10 cellular contexts compared by ENCODE assay signal in genomic region chr16:11309895-11310633, GRCh38. TPM values are rescaled to one million over a fixed set of nuclear protein-coding genes. Genes with fewer than 3 reads are reported as not detected.
A peak's percentile ranks its signal among the peaks of the same experiment; 100 is the strongest.
DNase-seq lines count a peak whose midpoint lies in the region; ATAC-seq and TF ChIP-seq lines count a peak whose summit lies in the region.
"Had no signal": no experiment of that assay in that cellular context is flagged by ENCODE, and none has a peak within 500 bp of the region (broad histone marks: within the 10 kb centered on the region; RNA-seq: fewer than 3 reads in every experiment).

No MANE protein-coding gene starts in this region.

- H3K9me3 Mint-ChIP-seq in CD14-positive monocyte, result peaks cover 0 to 2% (median 0%) of the 10 kb centered on the region in 7 donors
- H3K9me3 Mint-ChIP-seq in activated T-helper 17 cell treated with anti-CD3 and anti-CD28 coated beads, Interleukin-2, amount 50 U/mL, for 72 hours, result no peaks in the 10 kb centered on the region

- peaks cover 29% of the 10 kb centered on the region for H3K4me1 ChIP-seq in PC-9 (replicated peaks; ENCODE audit: insufficient read depth)

- peak overlapping the region in 1 of 2 donors; percentile 63 for H3K4me3 Mint-ChIP-seq in CD14-positive monocyte
- H3K4me3 Mint-ChIP-seq in activated T-helper 17 cell treated with anti-CD3 and anti-CD28 coated beads, Interleukin-2, amount 50 U/mL, for 72 hours, result no peak overlapping the region

- no peaks in the 10 kb centered on the region for H3K27me3 ChIP-seq in PC-9 (ENCODE audit: insufficient read depth, low read depth)

- H3K27me3 Mint-ChIP-seq in CD14-positive monocyte (ENCODE audit: low read depth in 3 of 3), result peaks cover 15 to 25% (median 16%) of the 10 kb centered on the region in 3 donors
- no peaks in the 10 kb centered on the region for H3K27me3 Mint-ChIP-seq in activated T-helper 17 cell treated with anti-CD3 and anti-CD28 coated beads, Interleukin-2, amount 50 U/mL, for 72 hours
- H3K27me3 Mint-ChIP-seq: activated naive CD8-positive, alpha-beta T cell had no signal

- peak overlapping the region; percentile 37 to 92 (median 66) for H3K27ac Mint-ChIP-seq in CD14-positive monocyte
- H3K27ac Mint-ChIP-seq in activated T-helper 17 cell treated with anti-CD3 and anti-CD28 coated beads, Interleukin-2, amount 50 U/mL, for 72 hours, result peak overlapping the region; percentile 56

- no peaks in the 10 kb centered on the region for H3K79me2 ChIP-seq in PC-9 (ENCODE audit: low read depth)

- peak; percentile 48 for ATAC-seq in HG03280 (IDR thresholded peaks at IDR 0.05; ENCODE audit: unreplicated experiment)
- ATAC-seq in activated T-helper 17 cell treated with anti-CD3 and anti-CD28 coated beads, Interleukin-2, amount 50 U/mL, for 72 hours (replicated peaks), result no peak
- ATAC-seq in HG02840 (IDR thresholded peaks at IDR 0.05; ENCODE audit: low FRiP score, unreplicated experiment), result no peak
- ATAC-seq in Right ventricle myocardium inferior, result no peak
- ATAC-seq: Panc1 had no signal

- H3K4me2 ChIP-seq in PC-9, result no peak overlapping the region

- H3K27ac ChIP-seq in PC-9, result no peak overlapping the region

- no peaks in the 10 kb centered on the region for H3K36me3 ChIP-seq in PC-9 (ENCODE audit: low read depth)

- H3K4me1 Mint-ChIP-seq in CD14-positive monocyte, result peaks cover 78% of the 10 kb centered on the region
- peaks cover 14% of the 10 kb centered on the region for H3K4me1 Mint-ChIP-seq in activated T-helper 17 cell treated with anti-CD3 and anti-CD28 coated beads, Interleukin-2, amount 50 U/mL, for 72 hours

- POLR2A ChIA-PET in PC-9 (lab: Charles Lee; ENCODE audit: unreplicated experiment), result no interaction called here

- no peaks in the 10 kb centered on the region for H3K9me2 ChIP-seq in PC-9 (ENCODE audit: insufficient read depth)

- H2AFZ ChIP-seq in PC-9, result no peak overlapping the region

- CTCF ChIA-PET in PC-9 (lab: Charles Lee), result interaction anchor here (0.7 kb wide), 1 partner anchor 43 kb away, joined by 5 read pairs; no protein-coding TSS in a partner anchor

- no peaks in the 10 kb centered on the region for H4K20me1 ChIP-seq in PC-9 (ENCODE audit: insufficient read depth)

- no peak overlapping the region for H3K4me3 ChIP-seq in PC-9

- no TSS peak for BruUV-seq in PC-9 (replicated peaks; lab: Mats Ljungman, UMichigan)

- H3K9me3 ChIP-seq in PC-9 (ENCODE audit: insufficient read depth, low read depth), result no peaks in the 10 kb centered on the region

- intact Hi-C loops in CD14-positive monocyte (cut with micrococcal nuclease) (loop anchor here (5.0 kb wide), 3 partner anchors 37 to 52 kb away; partner anchors contain the start of gene RMI2 (in 1 of the 2)), PC-9 (cut with micrococcal nuclease; ENCODE audit: unreplicated experiment) (no loop called here), Right ventricle myocardium inferior (cut with DNase I) (no loop called here)

- H3F3A ChIP-seq in PC-9 (ENCODE audit: insufficient read depth, low read depth), result peaks cover 21% of the 10 kb centered on the region

- no peak for TF ChIP-seq CTCF in CD14-positive monocyte (IDR thresholded peaks at IDR 0.05)
- TF ChIP-seq CTCF in PC-9 (conservative IDR thresholded peaks at IDR 0.05), result no peak

- peaks cover 0 to 7% of the 10 kb centered on the region in 2 donors for H3K36me3 Mint-ChIP-seq in CD14-positive monocyte
- H3K36me3 Mint-ChIP-seq in activated T-helper 17 cell treated with anti-CD3 and anti-CD28 coated beads, Interleukin-2, amount 50 U/mL, for 72 hours (ENCODE audit: low read depth), result no peaks in the 10 kb centered on the region
- H3K36me3 Mint-ChIP-seq: activated naive CD8-positive, alpha-beta T cell had no signal

- DNase-seq in CD14-positive monocyte (ENCODE audit: low spot score) (no peak), GM19238 (ENCODE audit: insufficient read length, low spot score) (peak; percentile 37), cerebellum (ENCODE audit: low spot score) (no peak), PC-9 (no peak), Right ventricle myocardium inferior (ENCODE audit: missing footprints) (no peak)

RNA-seq across cellular contexts. Expression of gene PRM1, which starts 28.9 kb away (rescaled TPM):
- not detected for polyA plus RNA-seq in CD14-positive monocyte
- total RNA-seq in activated T-helper 17 cell treated with anti-CD3 and anti-CD28 coated beads, Interleukin-2, amount 50 U/mL, for 72 hours, result not detected
- total RNA-seq in cerebellum (not detected), PC-9 (2021) (not detected in 2 replicates), Right ventricle myocardium inferior (not detected)

RNA-seq across cellular contexts. Expression of gene PRM2, which starts 33.8 kb away (rescaled TPM):
- polyA plus RNA-seq in CD14-positive monocyte, result not detected
- total RNA-seq in activated T-helper 17 cell treated with anti-CD3 and anti-CD28 coated beads, Interleukin-2, amount 50 U/mL, for 72 hours, result not detected
- total RNA-seq in cerebellum, result not detected
- total RNA-seq in PC-9 (2021), result not detected in 2 replicates
- not detected for total RNA-seq in Right ventricle myocardium inferior

RNA-seq across cellular contexts. Expression of gene RMI2, which starts 35.2 kb away (rescaled TPM):
- polyA plus RNA-seq in CD14-positive monocyte, result under 1 TPM; 0.23 to 0.24 TPM
- 10 to 100 TPM; 31.6 to 34.3 TPM for total RNA-seq in activated T-helper 17 cell treated with anti-CD3 and anti-CD28 coated beads, Interleukin-2, amount 50 U/mL, for 72 hours
- total RNA-seq in cerebellum, result 7.2 TPM
- total RNA-seq in PC-9 (2021), result 29.0 and 38.0 TPM in 2 replicates
- 0.76 TPM for total RNA-seq in Right ventricle myocardium inferior

RNA-seq across cellular contexts. Expression of gene PRM3, which starts 36.6 kb away (rescaled TPM):
- not detected for polyA plus RNA-seq in CD14-positive monocyte
- total RNA-seq in activated T-helper 17 cell treated with anti-CD3 and anti-CD28 coated beads, Interleukin-2, amount 50 U/mL, for 72 hours, result not detected
- total RNA-seq in cerebellum (not detected), PC-9 (2021) (not detected in 2 replicates), Right ventricle myocardium inferior (not detected)

RNA-seq across cellular contexts. Expression of gene TNP2, which starts 40.9 kb away (rescaled TPM):
- not detected for polyA plus RNA-seq in CD14-positive monocyte
- not detected for total RNA-seq in activated T-helper 17 cell treated with anti-CD3 and anti-CD28 coated beads, Interleukin-2, amount 50 U/mL, for 72 hours
- total RNA-seq in cerebellum, result not detected
- not detected in 2 replicates for total RNA-seq in PC-9 (2021)
- not detected for total RNA-seq in Right ventricle myocardium inferior

Comparison
In these comparisons a context has a peak if more than half of its experiments do, and no peak if none do; other contexts are left out.
1. intact Hi-C loops: an anchor here in CD14-positive monocyte (5.0 kb wide); none called in PC-9 and Right ventricle myocardium inferior.